In the genomic region with DNA sequence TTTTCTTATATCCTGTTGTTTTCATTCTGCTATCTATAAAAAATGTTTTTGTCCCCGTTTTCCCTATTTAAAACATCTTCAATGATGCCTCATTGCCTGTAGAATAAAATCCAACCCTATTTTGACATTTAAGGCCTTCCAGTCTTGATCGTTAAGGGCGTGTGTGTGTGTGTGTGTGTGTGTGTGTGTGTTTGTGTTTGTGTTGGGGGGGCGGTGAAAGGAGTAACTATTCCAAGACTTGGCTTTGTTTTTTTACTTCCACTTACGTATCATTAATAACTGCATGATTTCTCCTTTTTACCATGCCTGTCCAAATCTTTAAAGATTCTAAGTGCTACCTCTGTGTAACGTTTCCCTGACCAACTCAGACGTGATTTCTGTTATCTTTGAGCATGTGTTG, we compare ENCODE assay signal across 8 cellular contexts. TPM values are rescaled to one million over a fixed set of nuclear protein-coding genes. Genes with fewer than 3 reads are reported as not detected.
DNase-seq lines count a peak whose midpoint lies in the region; ATAC-seq and TF ChIP-seq lines count a peak whose summit lies in the region.

No MANE protein-coding gene starts in this region.

- WGBS in esophagus squamous epithelium, 2 donors, result 1 to 2% methylated on average over 7 of the region's 7 CpGs

- intact Hi-C loops in esophagus squamous epithelium (cut with DNase I), result no loop called here

- no peak for TF ChIP-seq CTCF in esophagus squamous epithelium (IDR thresholded peaks at IDR 0.05)

- H3K9me3 ChIP-seq in SJSA1 (replicated peaks) (no peaks in the 10 kb centered on the region), esophagus squamous epithelium (no peaks in the 10 kb centered on the region)

- peak; percentile 4 for DNase-seq in DMS53 (lab: John Stamatoyannopoulos, UW)
- no peak for DNase-seq in DMS53 treated with DMSO at 0.1 percent for 48 hours (lab: John Stamatoyannopoulos, UW; ENCODE audit: unreplicated experiment)
- DNase-seq in SJSA1 (ENCODE audit: low read depth in 1 of 2, low spot score in 2 of 2), result peak in 1 of 2 experiments; percentile 12
- no peak for DNase-seq in esophagus squamous epithelium (lab: John Stamatoyannopoulos, UW)
- DNase-seq in stimulated activated CD4-positive, alpha-beta T cell treated with anti-CD3 and anti-CD28 coated beads, Interleukin-4, amount 100 ng/mL, for 4 hours, result no peak
- DNase-seq in NCI-H1105 treated with DMSO at 0.1 percent for 48 hours (lab: John Stamatoyannopoulos, UW), result no peak

- H3K36me3 ChIP-seq in SJSA1 (peaks cover 25% of the 10 kb centered on the region), esophagus squamous epithelium (peaks cover 0 to 34% (median 0%) of the 10 kb centered on the region in 3 donors), rectal smooth muscle tissue (ENCODE audit: control insufficient read depth, insufficient read depth, low read length) (peaks cover under 1% of the 10 kb centered on the region)

- ATAC-seq in HG02588 (IDR thresholded peaks at IDR 0.05; ENCODE audit: unreplicated experiment), result no peak

- TF ChIP-seq POLR2A in esophagus squamous epithelium (IDR thresholded peaks at IDR 0.05), result no peak

- H3K4me3 ChIP-seq in SJSA1, result peak overlapping the region; percentile 68
- H3K4me3 ChIP-seq in esophagus squamous epithelium, result peak overlapping the region; percentile 84 to 95 (median 88)
- H3K4me3 ChIP-seq in rectal smooth muscle tissue (ENCODE audit: low read length), result peak overlapping the region; percentile 89

- no peaks in the 10 kb centered on the region for H3K27me3 ChIP-seq in SJSA1 (replicated peaks)
- H3K27me3 ChIP-seq in esophagus squamous epithelium, result no peaks in the 10 kb centered on the region
- H3K27me3 ChIP-seq in rectal smooth muscle tissue (ENCODE audit: control insufficient read depth, insufficient read depth, low read length), result no peaks in the 10 kb centered on the region

- H3K4me1 ChIP-seq in SJSA1 (replicated peaks), result peaks cover 7% of the 10 kb centered on the region
- peaks cover 9 to 68% (median 24%) of the 10 kb centered on the region in 3 donors for H3K4me1 ChIP-seq in esophagus squamous epithelium
- H3K4me1 ChIP-seq in rectal smooth muscle tissue (ENCODE audit: control insufficient read depth, insufficient read depth, low read length), result peaks cover 10% of the 10 kb centered on the region

- no peak overlapping the region for H3K9ac ChIP-seq in rectal smooth muscle tissue (ENCODE audit: low read length)

- peak overlapping the region; percentile 63 for H3K27ac ChIP-seq in SJSA1
- peak overlapping the region in 3 of 4 donors; percentile 90 to 94 (median 93) for H3K27ac ChIP-seq in esophagus squamous epithelium
- no peak overlapping the region for H3K27ac ChIP-seq in rectal smooth muscle tissue (ENCODE audit: low read depth, low read length)

RNA-seq across cellular contexts. Expression of gene PIBF1, which starts 0.8 kb away (rescaled TPM):
- total RNA-seq in SJSA1 (2014; rRNA removed; shearing (Covaris generic)), result 14.4 and 15.3 TPM in 2 replicates
- 10 to 100 TPM; 10.6 to 18.7 (median 11.9) TPM for total RNA-seq in esophagus squamous epithelium

RNA-seq across cellular contexts. Expression of gene DIS3, which starts 1.0 kb away (rescaled TPM):
- 25.6 and 37.0 TPM in 2 replicates for total RNA-seq in SJSA1 (2014; rRNA removed; shearing (Covaris generic))
- 10 to 100 TPM; 21.0 to 36.7 (median 32.5) TPM for total RNA-seq in esophagus squamous epithelium

RNA-seq across cellular contexts. Expression of gene BORA, which starts 55.0 kb away (rescaled TPM):
- total RNA-seq in SJSA1 (2014; rRNA removed; shearing (Covaris generic)), result 12.8 and 16.1 TPM in 2 replicates
- total RNA-seq in esophagus squamous epithelium, result 1 to 10 TPM; 5.2 to 8.7 (median 6.2) TPM

RNA-seq across cellular contexts. Expression of gene MZT1, which starts 55.3 kb away (rescaled TPM):
- total RNA-seq in SJSA1 (2014; rRNA removed; shearing (Covaris generic)), result 53.0 and 76.5 TPM in 2 replicates
- 10 to 100 TPM in 2 of 4 donors, 1 to 10 TPM in 2; 2.8 to 15.0 (median 9.3) TPM for total RNA-seq in esophagus squamous epithelium
